Comparison of ENCODE assay signal across 1 cellular context in the genomic region with DNA sequence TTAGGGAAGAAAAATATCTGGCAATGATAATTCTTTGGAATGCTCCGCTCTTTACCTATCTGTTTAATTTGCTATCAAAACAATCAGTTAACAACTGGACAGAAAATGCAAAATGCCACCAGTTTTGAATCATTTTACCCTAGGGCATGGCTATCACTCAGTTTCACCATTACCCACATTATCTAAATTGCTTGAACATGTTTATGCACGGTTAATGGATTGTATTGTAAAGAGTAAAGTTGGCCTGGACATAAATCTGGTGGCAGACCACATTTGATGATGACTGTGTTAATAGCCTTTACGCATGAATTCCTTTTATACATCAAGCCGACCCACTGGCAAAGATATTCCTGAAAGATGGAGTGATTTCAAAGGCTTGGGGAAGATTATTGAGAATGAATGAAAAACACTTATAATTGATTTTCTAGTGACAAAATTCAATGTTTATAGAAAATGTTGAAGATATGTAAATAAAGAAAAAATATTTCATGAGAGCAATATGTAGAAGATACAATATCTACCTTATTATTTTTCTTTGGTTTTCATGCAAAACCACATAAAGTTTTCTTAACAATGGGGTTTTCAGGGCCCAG.
TF ChIP-seq lines count a peak whose summit lies in the region.

No MANE protein-coding gene starts in this region.

TF ChIP-seq in HEK293, 187 proteins besides CTCF, POLR2A, EP300 and RAD21 (continued from another document):
- peak; percentile 95 for TF ChIP-seq HOXD13 (CRISPR knock-in tag; IDR thresholded peaks at IDR 0.05; ENCODE audit: borderline replicate concordance)
- 0 out of 2 replicates have a peak, but pooled peaks have one; percentile 32 for TF ChIP-seq YY2 (tag by site-specific recombination; IDR thresholded peaks at IDR 0.05)
- no peak for TF ChIP-seq ZNF184 (tag by site-specific recombination; IDR thresholded peaks at IDR 0.05)
- TF ChIP-seq WT1 (tag by site-specific recombination; IDR thresholded peaks at IDR 0.05), result peak; percentile 95
- peak; percentile 70; the same call in 1 of the 2 replicates for TF ChIP-seq KLF7 (tag by site-specific recombination; IDR thresholded peaks at IDR 0.05; ENCODE audit: borderline replicate concordance)
- peak; percentile 82; the same call in 1 of the 2 replicates for TF ChIP-seq BCL11A (tag by site-specific recombination; IDR thresholded peaks at IDR 0.05; ENCODE audit: low read depth)
- no peak for TF ChIP-seq ZNF302 (tag by site-specific recombination; IDR thresholded peaks at IDR 0.05; ENCODE audit: low read depth)
- TF ChIP-seq ZNF670 (tag by site-specific recombination; IDR thresholded peaks at IDR 0.05; ENCODE audit: low read depth), result no peak
- no peak for TF ChIP-seq ZNF621 (tag by site-specific recombination; IDR thresholded peaks at IDR 0.05)
- no peak for TF ChIP-seq ZBTB26 (tag by site-specific recombination; optimal IDR thresholded peaks at IDR 0.05)
- 0 out of 2 replicates have a peak, but pooled peaks have one; percentile 54 for TF ChIP-seq ZNF2 (tag by site-specific recombination; IDR thresholded peaks at IDR 0.05)
- no peak for TF ChIP-seq ZFP37 (tag by site-specific recombination; IDR thresholded peaks at IDR 0.05)
- no peak for TF ChIP-seq ZNF121 (tag by site-specific recombination; IDR thresholded peaks at IDR 0.05)
